In genomic region chr10:88848499-88848898, GRCh38 we compare ENCODE assay signal across 12 cellular contexts. TPM values are rescaled to one million over a fixed set of nuclear protein-coding genes. Genes with fewer than 3 reads are reported as not detected.
DNase-seq lines count a peak whose midpoint lies in the region; ATAC-seq and TF ChIP-seq lines count a peak whose summit lies in the region.
"Had no signal": no experiment of that assay in that cellular context is flagged by ENCODE, and none has a peak within 500 bp of the region (broad histone marks: within the 10 kb centered on the region; RNA-seq: fewer than 3 reads in every experiment).

No MANE protein-coding gene starts in this region.

- H3K4me3 ChIP-seq in mucosa of descending colon = no peak overlapping the region
- H3K4me3 ChIP-seq: gastrocnemius medialis had no signal

- peaks cover 6% of the 10 kb centered on the region for H3K4me1 ChIP-seq in mucosa of descending colon (ENCODE audit: low read depth)
- H3K4me1 ChIP-seq: gastrocnemius medialis had no signal

- no peaks in the 10 kb centered on the region for H3K9me3 ChIP-seq in mucosa of descending colon
- H3K9me3 ChIP-seq: gastrocnemius medialis had no signal

- ATAC-seq in mucosa of descending colon = peak; percentile 59
- ATAC-seq: gastrocnemius medialis had no signal

- DNase-seq in DMS53 treated with DMSO at 0.1 percent for 48 hours (lab: John Stamatoyannopoulos, UW; ENCODE audit: unreplicated experiment) (peak; percentile 22), HT1080 (ENCODE audit: low read depth) (peak; percentile 92), amniotic epithelial cell (ENCODE audit: low read depth) (peak; percentile 84), mucosa of descending colon (no peak), NCI-H2081 treated with DMSO at 0.1 percent for 48 hours (lab: John Stamatoyannopoulos, UW) (no peak), NCI-H1694 (lab: John Stamatoyannopoulos, UW) (no peak), D341Med (ENCODE audit: low spot score) (no peak), COLO668 (lab: John Stamatoyannopoulos, UW; ENCODE audit: unreplicated experiment) (no peak)
- DNase-seq: activated CD4-positive, alpha-beta T cell treated with anti-CD3 and anti-CD28 coated beads, Interleukin-2, amount 50 U/mL, for 1 hour; gastrocnemius medialis; NCI-H2171 had no signal

- intact Hi-C loops in mucosa of descending colon (cut with DNase I, micrococcal nuclease) = no loop called here

- H3K36me3 ChIP-seq in mucosa of descending colon (ENCODE audit: low read depth) = no peaks in the 10 kb centered on the region
- H3K36me3 ChIP-seq: gastrocnemius medialis had no signal

- TF ChIP-seq CTCF in mucosa of descending colon (IDR thresholded peaks at IDR 0.05) = no peak

RNA-seq across cellular contexts. Expression of gene ANKRD22, which starts 3.1 kb away (rescaled TPM):
- 0.16 and 0.87 TPM in 2 replicates for total RNA-seq in HT1080 (2014; rRNA removed; shearing (Covaris generic))
- polyA plus RNA-seq in HT1080 (2015; cell fraction: cytosol; rRNA removed) = 0.09 and 0.19 TPM in 2 replicates
- polyA plus RNA-seq in HT1080 (2015; cell fraction: nucleus; rRNA removed) = 0.08 and 0.25 TPM in 2 replicates
- 10 to 100 TPM in 2 of 3 donors, 1 to 10 TPM in 1; 9.0 to 30.6 (median 18.9) TPM for total RNA-seq in mucosa of descending colon
- total RNA-seq: gastrocnemius medialis had no signal

RNA-seq across cellular contexts. Expression of gene STAMBPL1, which starts 31.5 kb away (rescaled TPM):
- total RNA-seq in HT1080 (2014; rRNA removed; shearing (Covaris generic)) = 33.5 and 41.5 TPM in 2 replicates
- 17.4 and 18.0 TPM in 2 replicates for polyA plus RNA-seq in HT1080 (2015; cell fraction: cytosol; rRNA removed)
- 19.9 and 20.5 TPM in 2 replicates for polyA plus RNA-seq in HT1080 (2015; cell fraction: nucleus; rRNA removed)
- 10 to 100 TPM; 19.2 to 44.2 (median 20.0) TPM for total RNA-seq in mucosa of descending colon

RNA-seq across cellular contexts. Expression of gene LIPM, which starts 46.0 kb away (rescaled TPM):
- not detected in 2 replicates for total RNA-seq in HT1080 (2014; rRNA removed; shearing (Covaris generic))
- not detected in 2 replicates for polyA plus RNA-seq in HT1080 (2015; cell fraction: cytosol; rRNA removed)
- polyA plus RNA-seq in HT1080 (2015; cell fraction: nucleus; rRNA removed) = not detected in 2 replicates
- not detected for total RNA-seq in mucosa of descending colon
- total RNA-seq: gastrocnemius medialis, subcutaneous adipose tissue had no signal

Comparison
In these comparisons a context has a peak if more than half of its experiments do, and no peak if none do; other contexts are left out.
1. DNase-seq: peak in DMS53 treated with DMSO at 0.1 percent for 48 hours (single experiment), HT1080 (single experiment) and amniotic epithelial cell (single experiment); none in mucosa of descending colon (0 of 3), NCI-H2081 treated with DMSO at 0.1 percent for 48 hours (single experiment), NCI-H1694 (single experiment), D341Med (single experiment) and COLO668 (single experiment).